Comparison of ENCODE assay signal across 1 cellular context in the genomic region with DNA sequence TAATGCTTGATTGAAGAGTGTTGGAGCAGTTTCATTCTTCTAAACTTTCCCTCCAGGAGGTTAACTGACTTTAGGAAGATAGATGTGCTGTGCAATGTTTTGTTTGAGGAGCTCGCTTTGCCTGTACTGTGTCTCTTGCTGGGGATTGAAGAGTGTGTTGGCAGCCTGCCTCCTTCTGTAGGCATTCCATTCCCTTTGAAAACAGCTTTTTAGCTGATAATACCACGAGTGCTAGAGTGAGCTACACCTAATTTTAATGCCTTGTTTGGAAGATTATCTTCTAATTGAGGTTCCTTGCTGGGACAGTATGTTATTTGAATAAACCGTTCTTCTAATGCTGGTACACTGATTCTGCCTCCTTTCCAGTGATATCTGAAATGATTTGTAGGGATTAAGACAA.
TF ChIP-seq lines count a peak whose summit lies in the region.

No MANE protein-coding gene starts in this region.

TF ChIP-seq in WTC11, 78 proteins besides CTCF, POLR2A, EP300 and RAD21 (continued from another document):
- TF ChIP-seq, protein P1, sequence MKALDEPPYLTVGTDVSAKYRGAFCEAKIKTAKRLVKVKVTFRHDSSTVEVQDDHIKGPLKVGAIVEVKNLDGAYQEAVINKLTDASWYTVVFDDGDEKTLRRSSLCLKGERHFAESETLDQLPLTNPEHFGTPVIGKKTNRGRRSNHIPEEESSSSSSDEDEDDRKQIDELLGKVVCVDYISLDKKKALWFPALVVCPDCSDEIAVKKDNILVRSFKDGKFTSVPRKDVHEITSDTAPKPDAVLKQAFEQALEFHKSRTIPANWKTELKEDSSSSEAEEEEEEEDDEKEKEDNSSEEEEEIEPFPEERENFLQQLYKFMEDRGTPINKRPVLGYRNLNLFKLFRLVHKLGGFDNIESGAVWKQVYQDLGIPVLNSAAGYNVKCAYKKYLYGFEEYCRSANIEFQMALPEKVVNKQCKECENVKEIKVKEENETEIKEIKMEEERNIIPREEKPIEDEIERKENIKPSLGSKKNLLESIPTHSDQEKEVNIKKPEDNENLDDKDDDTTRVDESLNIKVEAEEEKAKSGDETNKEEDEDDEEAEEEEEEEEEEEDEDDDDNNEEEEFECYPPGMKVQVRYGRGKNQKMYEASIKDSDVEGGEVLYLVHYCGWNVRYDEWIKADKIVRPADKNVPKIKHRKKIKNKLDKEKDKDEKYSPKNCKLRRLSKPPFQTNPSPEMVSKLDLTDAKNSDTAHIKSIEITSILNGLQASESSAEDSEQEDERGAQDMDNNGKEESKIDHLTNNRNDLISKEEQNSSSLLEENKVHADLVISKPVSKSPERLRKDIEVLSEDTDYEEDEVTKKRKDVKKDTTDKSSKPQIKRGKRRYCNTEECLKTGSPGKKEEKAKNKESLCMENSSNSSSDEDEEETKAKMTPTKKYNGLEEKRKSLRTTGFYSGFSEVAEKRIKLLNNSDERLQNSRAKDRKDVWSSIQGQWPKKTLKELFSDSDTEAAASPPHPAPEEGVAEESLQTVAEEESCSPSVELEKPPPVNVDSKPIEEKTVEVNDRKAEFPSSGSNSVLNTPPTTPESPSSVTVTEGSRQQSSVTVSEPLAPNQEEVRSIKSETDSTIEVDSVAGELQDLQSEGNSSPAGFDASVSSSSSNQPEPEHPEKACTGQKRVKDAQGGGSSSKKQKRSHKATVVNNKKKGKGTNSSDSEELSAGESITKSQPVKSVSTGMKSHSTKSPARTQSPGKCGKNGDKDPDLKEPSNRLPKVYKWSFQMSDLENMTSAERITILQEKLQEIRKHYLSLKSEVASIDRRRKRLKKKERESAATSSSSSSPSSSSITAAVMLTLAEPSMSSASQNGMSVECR (CRISPR knock-in tag; IDR thresholded peaks at IDR 0.05; ENCODE audit: borderline replicate concordance): no peak
- TF ChIP-seq ZNF671 (CRISPR knock-in tag; IDR thresholded peaks at IDR 0.05) (no peak), HMGXB4 (CRISPR knock-in tag; IDR thresholded peaks at IDR 0.05) (no peak), OVOL2 (CRISPR knock-in tag; IDR thresholded peaks at IDR 0.05; ENCODE audit: borderline replicate concordance) (no peak), USF2 (CRISPR knock-in tag; IDR thresholded peaks at IDR 0.05) (no peak), ZBTB21 (CRISPR knock-in tag; IDR thresholded peaks at IDR 0.05; ENCODE audit: borderline replicate concordance) (no peak)
- TF ChIP-seq, protein P2, sequence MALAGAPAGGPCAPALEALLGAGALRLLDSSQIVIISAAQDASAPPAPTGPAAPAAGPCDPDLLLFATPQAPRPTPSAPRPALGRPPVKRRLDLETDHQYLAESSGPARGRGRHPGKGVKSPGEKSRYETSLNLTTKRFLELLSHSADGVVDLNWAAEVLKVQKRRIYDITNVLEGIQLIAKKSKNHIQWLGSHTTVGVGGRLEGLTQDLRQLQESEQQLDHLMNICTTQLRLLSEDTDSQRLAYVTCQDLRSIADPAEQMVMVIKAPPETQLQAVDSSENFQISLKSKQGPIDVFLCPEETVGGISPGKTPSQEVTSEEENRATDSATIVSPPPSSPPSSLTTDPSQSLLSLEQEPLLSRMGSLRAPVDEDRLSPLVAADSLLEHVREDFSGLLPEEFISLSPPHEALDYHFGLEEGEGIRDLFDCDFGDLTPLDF (CRISPR knock-in tag; IDR thresholded peaks at IDR 0.05): no peak
- TF ChIP-seq, protein P3, sequence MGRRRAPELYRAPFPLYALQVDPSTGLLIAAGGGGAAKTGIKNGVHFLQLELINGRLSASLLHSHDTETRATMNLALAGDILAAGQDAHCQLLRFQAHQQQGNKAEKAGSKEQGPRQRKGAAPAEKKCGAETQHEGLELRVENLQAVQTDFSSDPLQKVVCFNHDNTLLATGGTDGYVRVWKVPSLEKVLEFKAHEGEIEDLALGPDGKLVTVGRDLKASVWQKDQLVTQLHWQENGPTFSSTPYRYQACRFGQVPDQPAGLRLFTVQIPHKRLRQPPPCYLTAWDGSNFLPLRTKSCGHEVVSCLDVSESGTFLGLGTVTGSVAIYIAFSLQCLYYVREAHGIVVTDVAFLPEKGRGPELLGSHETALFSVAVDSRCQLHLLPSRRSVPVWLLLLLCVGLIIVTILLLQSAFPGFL (CRISPR knock-in tag; IDR thresholded peaks at IDR 0.05; ENCODE audit: borderline replicate concordance): no peak
- TF ChIP-seq, protein P4, sequence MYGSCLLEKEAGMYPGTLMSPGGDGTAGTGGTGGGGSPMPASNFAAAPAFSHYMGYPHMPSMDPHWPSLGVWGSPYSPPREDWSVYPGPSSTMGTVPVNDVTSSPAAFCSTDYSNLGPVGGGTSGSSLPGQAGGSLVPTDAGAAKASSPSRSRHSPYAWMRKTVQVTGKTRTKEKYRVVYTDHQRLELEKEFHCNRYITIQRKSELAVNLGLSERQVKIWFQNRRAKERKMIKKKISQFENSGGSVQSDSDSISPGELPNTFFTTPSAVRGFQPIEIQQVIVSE (CRISPR knock-in tag; IDR thresholded peaks at IDR 0.05; ENCODE audit: borderline replicate concordance): no peak
